In the genomic region with DNA sequence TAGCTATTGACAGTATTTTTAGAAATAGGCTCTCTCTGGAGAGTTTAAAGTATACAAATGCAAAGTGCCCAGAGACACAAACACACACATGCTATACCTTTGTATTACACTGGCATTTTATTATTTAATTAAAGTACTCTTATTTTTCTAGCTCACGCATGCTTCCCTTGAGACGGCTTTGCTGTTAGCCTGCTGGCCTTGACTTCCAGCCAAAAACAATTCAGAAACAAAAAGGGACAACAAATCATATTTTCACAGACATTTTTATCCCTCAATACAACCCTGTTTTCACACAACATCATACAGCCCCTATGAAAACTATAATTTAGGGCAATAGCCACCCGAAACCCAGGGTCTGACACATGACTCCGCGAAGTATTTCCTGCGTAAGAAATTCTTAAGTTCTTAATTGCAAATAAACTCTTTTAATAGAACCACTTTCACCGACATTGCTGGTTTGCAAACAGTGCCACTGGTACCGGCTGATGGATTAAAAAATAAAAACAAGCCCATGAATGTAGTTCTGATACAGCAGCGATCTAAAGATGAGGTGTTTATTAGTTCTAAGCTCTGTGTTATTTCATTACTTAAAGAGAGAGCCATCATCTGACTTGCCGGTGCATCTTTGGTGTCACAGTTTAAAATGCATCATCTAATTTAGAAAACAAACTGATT, we compare ENCODE assay signal across 9 cellular contexts.
DNase-seq lines count a peak whose midpoint lies in the region; ATAC-seq and TF ChIP-seq lines count a peak whose summit lies in the region.
"Had no signal": no experiment of that assay in that cellular context is flagged by ENCODE, and none has a peak within 500 bp of the region (broad histone marks: within the 10 kb centered on the region; RNA-seq: fewer than 3 reads in every experiment).

No MANE protein-coding gene starts in this region.

- H3K4me3 ChIP-seq in HUES6 (ENCODE audit: low read depth, low read length) (no peak overlapping the region), stomach smooth muscle (ENCODE audit: low read length in 2 of 2) (peak overlapping the region; percentile 52 to 67)

- H3K27me3 Mint-ChIP-seq in WTC11 (ENCODE audit: low read depth), result no peaks in the 10 kb centered on the region
- H3K27me3 Mint-ChIP-seq: naive B cell had no signal

- peaks cover 66% of the 10 kb centered on the region for H3K4me1 ChIP-seq in HUES6 (ENCODE audit: control insufficient read depth, insufficient read depth, low read length)
- peaks cover 2% of the 10 kb centered on the region for H3K4me1 ChIP-seq in stomach smooth muscle (ENCODE audit: control insufficient read depth, insufficient read depth, low read length)

- no peak for ATAC-seq in WTC11
- ATAC-seq in stimulated activated naive CD8-positive, alpha-beta T cell treated with anti-CD3 and anti-CD28 coated beads, Interleukin-15, Interleukin-2, amounts not matched to agents 100 U/mL and 50 U/mL, for 24 hours, result no peak
- ATAC-seq in GM19397 (IDR thresholded peaks at IDR 0.05; ENCODE audit: unreplicated experiment), result no peak

- no peaks in the 10 kb centered on the region for H3K9me3 Mint-ChIP-seq in WTC11
- H3K9me3 Mint-ChIP-seq: naive B cell had no signal

- POLR2A ChIA-PET in WTC11 (lab: Charles Lee), result no interaction called here

- no peaks in the 10 kb centered on the region for H3K9me3 ChIP-seq in HUES6 (ENCODE audit: control insufficient read depth, insufficient read depth, low read depth, low read length)
- H3K9me3 ChIP-seq in stomach smooth muscle (ENCODE audit: control insufficient read depth in 2 of 2, low read length in 2 of 2), result no peaks in the 10 kb centered on the region

- H3K36me3 Mint-ChIP-seq in WTC11, result no peaks in the 10 kb centered on the region

- CTCF ChIA-PET in WTC11 (lab: Charles Lee), result interaction anchor here (1.1 to 2.3 kb wide), 4 partner anchors 13 to 379 kb away, joined by 4 to 13 read pairs (median 7); no protein-coding TSS in a partner anchor

- peak overlapping the region; percentile 12 for H3K27ac ChIP-seq in HUES6 (ENCODE audit: low read depth, low read length)
- no peak overlapping the region for H3K27ac ChIP-seq in stomach smooth muscle (ENCODE audit: low read length)

- DNase-seq in WTC11 (ENCODE audit: low spot score) (no peak), iris pigment epithelial cell (ENCODE audit: low read depth) (peak; percentile 72), amniotic stem cell (lab: John Stamatoyannopoulos, UW) (no peak), NCI-H774 (lab: John Stamatoyannopoulos, UW) (no peak)
- DNase-seq in stimulated activated naive CD8-positive, alpha-beta T cell treated with anti-CD3 and anti-CD28 coated beads, Interleukin-15, Interleukin-2, amounts not matched to agents 100 U/mL and 50 U/mL, for 24 hours, result no peak
- DNase-seq: naive B cell had no signal

- H3K4me1 Mint-ChIP-seq in WTC11, result peaks cover 82% of the 10 kb centered on the region

- H3K27ac Mint-ChIP-seq in WTC11, result peak overlapping the region; percentile 93

- no peak overlapping the region for H3K9ac ChIP-seq in HUES6 (ENCODE audit: low read length)
- H3K9ac ChIP-seq in stomach smooth muscle (ENCODE audit: low read length in 2 of 2), result peak overlapping the region in 1 of 2 donors; percentile 42

- H3K36me3 ChIP-seq in HUES6 (ENCODE audit: control insufficient read depth, insufficient read depth, low read length) (no peaks in the 10 kb centered on the region), stomach smooth muscle (ENCODE audit: control insufficient read depth in 2 of 2, insufficient read depth in 2 of 2, low read length in 2 of 2) (no peaks in the 10 kb centered on the region)

- TF ChIP-seq CTCF in WTC11 (IDR thresholded peaks at IDR 0.05), result no peak

- no peaks in the 10 kb centered on the region for H3K27me3 ChIP-seq in HUES6 (ENCODE audit: control insufficient read depth, insufficient read depth, low read length)
- H3K27me3 ChIP-seq in stomach smooth muscle (ENCODE audit: control insufficient read depth in 1 of 2, insufficient read depth in 2 of 2, low read length in 2 of 2), result no peaks in the 10 kb centered on the region

- H3K4me3 Mint-ChIP-seq in WTC11, result 0 out of 2 replicates have a peak overlapping the region, but pooled peaks have one; percentile 22

TF ChIP-seq in WTC11, 78 proteins besides CTCF, POLR2A, EP300 and RAD21:
- TF ChIP-seq ZNF425 (CRISPR knock-in tag; conservative IDR thresholded peaks at IDR 0.05) (no peak), E2F4 (CRISPR knock-in tag; IDR thresholded peaks at IDR 0.05; ENCODE audit: borderline replicate concordance, low read depth) (no peak), OVOL2 (CRISPR knock-in tag; IDR thresholded peaks at IDR 0.05; ENCODE audit: borderline replicate concordance) (no peak), SP1 (CRISPR knock-in tag; conservative IDR thresholded peaks at IDR 0.05) (no peak), NR2C2 (CRISPR knock-in tag; IDR thresholded peaks at IDR 0.05) (no peak), ELF4 (CRISPR knock-in tag; IDR thresholded peaks at IDR 0.05; ENCODE audit: low read depth) (no peak), ZNF138 (CRISPR knock-in tag; conservative IDR thresholded peaks at IDR 0.05) (no peak), ZNF219 (CRISPR knock-in tag; IDR thresholded peaks at IDR 0.05; ENCODE audit: borderline replicate concordance) (no peak), ATF2 (CRISPR knock-in tag; IDR thresholded peaks at IDR 0.05; ENCODE audit: borderline replicate concordance, low read depth) (no peak), NFATC4 (CRISPR knock-in tag; IDR thresholded peaks at IDR 0.05) (no peak), ZNF232 (CRISPR knock-in tag; IDR thresholded peaks at IDR 0.05) (no peak), CREB1 (CRISPR knock-in tag; IDR thresholded peaks at IDR 0.05) (no peak), NFYB (CRISPR knock-in tag; conservative IDR thresholded peaks at IDR 0.05; ENCODE audit: low read depth) (no peak), MXD4 (CRISPR knock-in tag; IDR thresholded peaks at IDR 0.05; ENCODE audit: borderline replicate concordance) (no peak), MAX (CRISPR knock-in tag; IDR thresholded peaks at IDR 0.05) (no peak), EMX1 (CRISPR knock-in tag; IDR thresholded peaks at IDR 0.05) (no peak)
- TF ChIP-seq, protein P1, sequence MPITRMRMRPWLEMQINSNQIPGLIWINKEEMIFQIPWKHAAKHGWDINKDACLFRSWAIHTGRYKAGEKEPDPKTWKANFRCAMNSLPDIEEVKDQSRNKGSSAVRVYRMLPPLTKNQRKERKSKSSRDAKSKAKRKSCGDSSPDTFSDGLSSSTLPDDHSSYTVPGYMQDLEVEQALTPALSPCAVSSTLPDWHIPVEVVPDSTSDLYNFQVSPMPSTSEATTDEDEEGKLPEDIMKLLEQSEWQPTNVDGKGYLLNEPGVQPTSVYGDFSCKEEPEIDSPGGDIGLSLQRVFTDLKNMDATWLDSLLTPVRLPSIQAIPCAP (CRISPR knock-in tag; IDR thresholded peaks at IDR 0.05), result no peak
